In the genomic region with DNA sequence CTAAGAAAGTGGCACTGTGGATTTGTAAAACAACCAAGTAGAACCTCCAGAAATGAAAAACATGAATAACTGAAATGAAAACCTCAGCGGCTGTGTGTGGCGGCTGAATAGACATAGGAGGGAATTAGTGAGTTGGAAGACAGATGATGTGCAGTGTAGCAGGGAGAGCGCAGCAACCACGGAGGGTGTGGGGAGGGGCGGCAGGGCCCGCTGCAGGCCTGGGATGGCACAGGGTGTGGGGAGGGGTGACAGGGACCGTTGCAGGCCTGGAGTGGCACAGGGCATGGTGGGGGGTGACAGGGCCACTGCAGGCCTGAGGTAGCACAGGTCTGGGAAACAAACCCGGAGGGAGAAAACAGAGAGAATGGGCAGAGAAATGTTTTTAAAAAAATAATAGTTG, we compare ENCODE assay signal across 2 cellular contexts.
TF ChIP-seq lines count a peak whose summit lies in the region.

No MANE protein-coding gene starts in this region.

TF ChIP-seq in SK-N-SH, 30 proteins besides CTCF, POLR2A, EP300 and RAD21 (continued from another document):
- TF ChIP-seq, protein P1, sequence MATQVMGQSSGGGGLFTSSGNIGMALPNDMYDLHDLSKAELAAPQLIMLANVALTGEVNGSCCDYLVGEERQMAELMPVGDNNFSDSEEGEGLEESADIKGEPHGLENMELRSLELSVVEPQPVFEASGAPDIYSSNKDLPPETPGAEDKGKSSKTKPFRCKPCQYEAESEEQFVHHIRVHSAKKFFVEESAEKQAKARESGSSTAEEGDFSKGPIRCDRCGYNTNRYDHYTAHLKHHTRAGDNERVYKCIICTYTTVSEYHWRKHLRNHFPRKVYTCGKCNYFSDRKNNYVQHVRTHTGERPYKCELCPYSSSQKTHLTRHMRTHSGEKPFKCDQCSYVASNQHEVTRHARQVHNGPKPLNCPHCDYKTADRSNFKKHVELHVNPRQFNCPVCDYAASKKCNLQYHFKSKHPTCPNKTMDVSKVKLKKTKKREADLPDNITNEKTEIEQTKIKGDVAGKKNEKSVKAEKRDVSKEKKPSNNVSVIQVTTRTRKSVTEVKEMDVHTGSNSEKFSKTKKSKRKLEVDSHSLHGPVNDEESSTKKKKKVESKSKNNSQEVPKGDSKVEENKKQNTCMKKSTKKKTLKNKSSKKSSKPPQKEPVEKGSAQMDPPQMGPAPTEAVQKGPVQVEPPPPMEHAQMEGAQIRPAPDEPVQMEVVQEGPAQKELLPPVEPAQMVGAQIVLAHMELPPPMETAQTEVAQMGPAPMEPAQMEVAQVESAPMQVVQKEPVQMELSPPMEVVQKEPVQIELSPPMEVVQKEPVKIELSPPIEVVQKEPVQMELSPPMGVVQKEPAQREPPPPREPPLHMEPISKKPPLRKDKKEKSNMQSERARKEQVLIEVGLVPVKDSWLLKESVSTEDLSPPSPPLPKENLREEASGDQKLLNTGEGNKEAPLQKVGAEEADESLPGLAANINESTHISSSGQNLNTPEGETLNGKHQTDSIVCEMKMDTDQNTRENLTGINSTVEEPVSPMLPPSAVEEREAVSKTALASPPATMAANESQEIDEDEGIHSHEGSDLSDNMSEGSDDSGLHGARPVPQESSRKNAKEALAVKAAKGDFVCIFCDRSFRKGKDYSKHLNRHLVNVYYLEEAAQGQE (IDR thresholded peaks at IDR 0.05; ENCODE audit: low read depth, low read length) = no peak
- no peak for TF ChIP-seq MEF2A (IDR thresholded peaks at IDR 0.05; ENCODE audit: borderline replicate concordance, low read depth)
- TF ChIP-seq, protein P2, sequence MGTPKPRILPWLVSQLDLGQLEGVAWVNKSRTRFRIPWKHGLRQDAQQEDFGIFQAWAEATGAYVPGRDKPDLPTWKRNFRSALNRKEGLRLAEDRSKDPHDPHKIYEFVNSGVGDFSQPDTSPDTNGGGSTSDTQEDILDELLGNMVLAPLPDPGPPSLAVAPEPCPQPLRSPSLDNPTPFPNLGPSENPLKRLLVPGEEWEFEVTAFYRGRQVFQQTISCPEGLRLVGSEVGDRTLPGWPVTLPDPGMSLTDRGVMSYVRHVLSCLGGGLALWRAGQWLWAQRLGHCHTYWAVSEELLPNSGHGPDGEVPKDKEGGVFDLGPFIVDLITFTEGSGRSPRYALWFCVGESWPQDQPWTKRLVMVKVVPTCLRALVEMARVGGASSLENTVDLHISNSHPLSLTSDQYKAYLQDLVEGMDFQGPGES (IDR thresholded peaks at IDR 0.05; ENCODE audit: low read depth, low read length) = no peak
- no peak for TF ChIP-seq ELF1 (IDR thresholded peaks at IDR 0.05)

TF ChIP-seq in SK-N-SH treated with all-trans-retinoic acid at 6 μM for 48 hours, 23 proteins besides CTCF, POLR2A, EP300 and RAD21:
- TF ChIP-seq, protein P3, sequence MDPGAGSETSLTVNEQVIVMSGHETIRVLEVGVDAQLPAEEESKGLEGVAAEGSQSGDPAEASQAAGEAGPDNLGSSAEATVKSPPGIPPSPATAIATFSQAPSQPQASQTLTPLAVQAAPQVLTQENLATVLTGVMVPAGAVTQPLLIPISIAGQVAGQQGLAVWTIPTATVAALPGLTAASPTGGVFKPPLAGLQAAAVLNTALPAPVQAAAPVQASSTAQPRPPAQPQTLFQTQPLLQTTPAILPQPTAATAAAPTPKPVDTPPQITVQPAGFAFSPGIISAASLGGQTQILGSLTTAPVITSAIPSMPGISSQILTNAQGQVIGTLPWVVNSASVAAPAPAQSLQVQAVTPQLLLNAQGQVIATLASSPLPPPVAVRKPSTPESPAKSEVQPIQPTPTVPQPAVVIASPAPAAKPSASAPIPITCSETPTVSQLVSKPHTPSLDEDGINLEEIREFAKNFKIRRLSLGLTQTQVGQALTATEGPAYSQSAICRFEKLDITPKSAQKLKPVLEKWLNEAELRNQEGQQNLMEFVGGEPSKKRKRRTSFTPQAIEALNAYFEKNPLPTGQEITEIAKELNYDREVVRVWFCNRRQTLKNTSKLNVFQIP (CRISPR knock-in tag; IDR thresholded peaks at IDR 0.05; ENCODE audit: borderline replicate concordance, low read depth) = no peak
- TF ChIP-seq BACH2 (CRISPR knock-in tag; IDR thresholded peaks at IDR 0.05; ENCODE audit: borderline replicate concordance) (no peak), SNAI2 (CRISPR knock-in tag; IDR thresholded peaks at IDR 0.05) (no peak), TOX (CRISPR knock-in tag; IDR thresholded peaks at IDR 0.05; ENCODE audit: borderline replicate concordance) (no peak), ZFP30 (CRISPR knock-in tag; IDR thresholded peaks at IDR 0.05) (no peak), CSDC2 (CRISPR knock-in tag; IDR thresholded peaks at IDR 0.05) (no peak), ZFP3 (CRISPR knock-in tag; IDR thresholded peaks at IDR 0.05) (no peak), ZNF70 (CRISPR knock-in tag; IDR thresholded peaks at IDR 0.05) (no peak), ZNF8 (CRISPR knock-in tag; IDR thresholded peaks at IDR 0.05) (no peak)
- TF ChIP-seq, protein P4, sequence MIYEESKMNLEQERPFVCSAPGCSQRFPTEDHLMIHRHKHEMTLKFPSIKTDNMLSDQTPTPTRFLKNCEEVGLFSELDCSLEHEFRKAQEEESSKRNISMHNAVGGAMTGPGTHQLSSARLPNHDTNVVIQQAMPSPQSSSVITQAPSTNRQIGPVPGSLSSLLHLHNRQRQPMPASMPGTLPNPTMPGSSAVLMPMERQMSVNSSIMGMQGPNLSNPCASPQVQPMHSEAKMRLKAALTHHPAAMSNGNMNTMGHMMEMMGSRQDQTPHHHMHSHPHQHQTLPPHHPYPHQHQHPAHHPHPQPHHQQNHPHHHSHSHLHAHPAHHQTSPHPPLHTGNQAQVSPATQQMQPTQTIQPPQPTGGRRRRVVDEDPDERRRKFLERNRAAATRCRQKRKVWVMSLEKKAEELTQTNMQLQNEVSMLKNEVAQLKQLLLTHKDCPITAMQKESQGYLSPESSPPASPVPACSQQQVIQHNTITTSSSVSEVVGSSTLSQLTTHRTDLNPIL (CRISPR knock-in tag; IDR thresholded peaks at IDR 0.05; ENCODE audit: low read depth) = no peak
- TF ChIP-seq, protein P5, sequence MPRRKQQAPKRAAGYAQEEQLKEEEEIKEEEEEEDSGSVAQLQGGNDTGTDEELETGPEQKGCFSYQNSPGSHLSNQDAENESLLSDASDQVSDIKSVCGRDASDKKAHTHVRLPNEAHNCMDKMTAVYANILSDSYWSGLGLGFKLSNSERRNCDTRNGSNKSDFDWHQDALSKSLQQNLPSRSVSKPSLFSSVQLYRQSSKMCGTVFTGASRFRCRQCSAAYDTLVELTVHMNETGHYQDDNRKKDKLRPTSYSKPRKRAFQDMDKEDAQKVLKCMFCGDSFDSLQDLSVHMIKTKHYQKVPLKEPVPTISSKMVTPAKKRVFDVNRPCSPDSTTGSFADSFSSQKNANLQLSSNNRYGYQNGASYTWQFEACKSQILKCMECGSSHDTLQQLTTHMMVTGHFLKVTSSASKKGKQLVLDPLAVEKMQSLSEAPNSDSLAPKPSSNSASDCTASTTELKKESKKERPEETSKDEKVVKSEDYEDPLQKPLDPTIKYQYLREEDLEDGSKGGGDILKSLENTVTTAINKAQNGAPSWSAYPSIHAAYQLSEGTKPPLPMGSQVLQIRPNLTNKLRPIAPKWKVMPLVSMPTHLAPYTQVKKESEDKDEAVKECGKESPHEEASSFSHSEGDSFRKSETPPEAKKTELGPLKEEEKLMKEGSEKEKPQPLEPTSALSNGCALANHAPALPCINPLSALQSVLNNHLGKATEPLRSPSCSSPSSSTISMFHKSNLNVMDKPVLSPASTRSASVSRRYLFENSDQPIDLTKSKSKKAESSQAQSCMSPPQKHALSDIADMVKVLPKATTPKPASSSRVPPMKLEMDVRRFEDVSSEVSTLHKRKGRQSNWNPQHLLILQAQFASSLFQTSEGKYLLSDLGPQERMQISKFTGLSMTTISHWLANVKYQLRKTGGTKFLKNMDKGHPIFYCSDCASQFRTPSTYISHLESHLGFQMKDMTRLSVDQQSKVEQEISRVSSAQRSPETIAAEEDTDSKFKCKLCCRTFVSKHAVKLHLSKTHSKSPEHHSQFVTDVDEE (CRISPR knock-in tag; IDR thresholded peaks at IDR 0.05) = no peak
